Comparison of ENCODE assay signal across 11 cellular contexts in the genomic region with DNA sequence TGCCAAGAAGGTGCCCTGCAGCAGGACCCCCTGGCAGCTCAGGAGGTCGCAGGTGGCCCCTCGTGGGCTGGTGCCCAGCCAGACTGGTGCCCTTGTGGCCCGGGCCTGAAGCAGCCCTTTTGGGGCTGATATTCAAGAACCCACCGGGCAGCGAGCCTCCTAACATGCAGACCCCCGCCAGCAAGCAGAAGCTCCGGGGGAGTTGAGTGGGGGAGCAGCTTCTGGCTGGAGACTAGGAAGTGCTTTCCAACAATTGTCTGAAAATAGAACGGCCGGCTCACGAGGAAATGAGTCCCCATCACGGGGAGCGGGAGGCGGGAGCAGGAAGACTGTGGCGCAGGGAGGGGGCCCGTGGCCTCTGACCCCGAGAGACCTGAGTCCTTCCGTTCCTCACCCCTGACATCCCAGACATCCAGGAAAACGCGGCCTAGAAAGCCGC. TPM values are rescaled to one million over a fixed set of nuclear protein-coding genes. Genes with fewer than 3 reads are reported as not detected.
A peak's percentile ranks its signal among the peaks of the same experiment; 100 is the strongest.
DNase-seq lines count a peak whose midpoint lies in the region; ATAC-seq and TF ChIP-seq lines count a peak whose summit lies in the region.
"Had no signal": no experiment of that assay in that cellular context is flagged by ENCODE, and none has a peak within 500 bp of the region (broad histone marks: within the 10 kb centered on the region; RNA-seq: fewer than 3 reads in every experiment).

No MANE protein-coding gene starts in this region.

- no peak overlapping the region for H3K27ac Mint-ChIP-seq in activated T-helper 1 cell treated with anti-CD3 and anti-CD28 coated beads, Interleukin-12 subunit alpha, Interleukin-12 subunit beta, Interleukin-2, Interleukin-4 antibody, amounts not matched to agents 30 ng/mL and 10 ng/mL and 1 ng/mL, durations not matched to agents 14 hours and 24 hours and 36 hours

- no peak overlapping the region for H3K4me3 Mint-ChIP-seq in activated T-helper 1 cell treated with anti-CD3 and anti-CD28 coated beads, Interleukin-12 subunit alpha, Interleukin-12 subunit beta, Interleukin-2, Interleukin-4 antibody, amounts not matched to agents 30 ng/mL and 10 ng/mL and 1 ng/mL, durations not matched to agents 14 hours and 24 hours and 36 hours

- no peaks in the 10 kb centered on the region for H3K9me3 Mint-ChIP-seq in activated T-helper 1 cell treated with anti-CD3 and anti-CD28 coated beads, Interleukin-12 subunit alpha, Interleukin-12 subunit beta, Interleukin-2, Interleukin-4 antibody, amounts not matched to agents 30 ng/mL and 10 ng/mL and 1 ng/mL, durations not matched to agents 14 hours and 24 hours and 36 hours
- H3K9me3 Mint-ChIP-seq: activated naive CD4-positive, alpha-beta T cell treated with anti-CD3 and anti-CD28 coated beads, Interleukin-2, amount 50 U/mL, for 24 hours had no signal

- no peaks in the 10 kb centered on the region for H3K79me2 ChIP-seq in ACC112 (ENCODE audit: control insufficient read depth, insufficient read depth, low read length, unreplicated experiment)

- H3K27me3 ChIP-seq in ACC112 (ENCODE audit: insufficient read depth, low read length) (no peaks in the 10 kb centered on the region), Peyer's patch (no peaks in the 10 kb centered on the region), neutrophil (no peaks in the 10 kb centered on the region)

- no peaks in the 10 kb centered on the region for H3K27me3 Mint-ChIP-seq in activated T-helper 1 cell treated with anti-CD3 and anti-CD28 coated beads, Interleukin-12 subunit alpha, Interleukin-12 subunit beta, Interleukin-2, Interleukin-4 antibody, amounts not matched to agents 30 ng/mL and 10 ng/mL and 1 ng/mL, durations not matched to agents 14 hours and 24 hours and 36 hours (ENCODE audit: insufficient read depth)
- H3K27me3 Mint-ChIP-seq: activated naive CD4-positive, alpha-beta T cell treated with anti-CD3 and anti-CD28 coated beads, Interleukin-2, amount 50 U/mL, for 24 hours had no signal

- H3K4me1 Mint-ChIP-seq in activated T-helper 1 cell treated with anti-CD3 and anti-CD28 coated beads, Interleukin-12 subunit alpha, Interleukin-12 subunit beta, Interleukin-2, Interleukin-4 antibody, amounts not matched to agents 30 ng/mL and 10 ng/mL and 1 ng/mL, durations not matched to agents 14 hours and 24 hours and 36 hours (ENCODE audit: low read depth) = peaks cover 7% of the 10 kb centered on the region

- H3K4me3 ChIP-seq in ACC112 (ENCODE audit: low read depth, low read length) (no peak overlapping the region), Peyer's patch (no peak overlapping the region), neutrophil (ENCODE audit: low read depth in 1 of 2, low read length in 1 of 2) (peak overlapping the region; percentile 40 to 52)

- H3K36me3 ChIP-seq in ACC112 (ENCODE audit: insufficient read depth, low read length) (no peaks in the 10 kb centered on the region), Peyer's patch (no peaks in the 10 kb centered on the region), neutrophil (no peaks in the 10 kb centered on the region)

- H3K36me3 Mint-ChIP-seq in activated T-helper 1 cell treated with anti-CD3 and anti-CD28 coated beads, Interleukin-12 subunit alpha, Interleukin-12 subunit beta, Interleukin-2, Interleukin-4 antibody, amounts not matched to agents 30 ng/mL and 10 ng/mL and 1 ng/mL, durations not matched to agents 14 hours and 24 hours and 36 hours (ENCODE audit: low read depth) = no peaks in the 10 kb centered on the region
- H3K36me3 Mint-ChIP-seq: activated naive CD4-positive, alpha-beta T cell treated with anti-CD3 and anti-CD28 coated beads, Interleukin-2, amount 50 U/mL, for 24 hours had no signal

- peaks cover 18% of the 10 kb centered on the region for H3K4me1 ChIP-seq in ACC112 (ENCODE audit: control insufficient read depth, insufficient read depth, low read length, unreplicated experiment)
- peaks cover 0 to 21% (median 0%) of the 10 kb centered on the region in 4 donors for H3K4me1 ChIP-seq in Peyer's patch
- H3K4me1 ChIP-seq in neutrophil (ENCODE audit: control insufficient read depth in 1 of 2, insufficient read depth in 1 of 2, low read depth in 1 of 2, low read length in 1 of 2) = peaks cover 32 to 40% of the 10 kb centered on the region in 2 experiments

- H2AFZ ChIP-seq in ACC112 (ENCODE audit: low read length, unreplicated experiment) = peak overlapping the region; percentile 65

- intact Hi-C loops in activated T-helper 1 cell treated with anti-CD3 and anti-CD28 coated beads, Interleukin-12 subunit alpha, Interleukin-12 subunit beta, Interleukin-2, Interleukin-4 antibody, amounts not matched to agents 30 ng/mL and 10 ng/mL and 1 ng/mL, durations not matched to agents 14 hours and 24 hours and 36 hours (cut with micrococcal nuclease) = loop anchor here (2.0 kb wide), 1 partner anchor 19 kb away; no protein-coding TSS in a partner anchor

- no peak for TF ChIP-seq POLR2A in Peyer's patch (IDR thresholded peaks at IDR 0.05)

- H3K27ac ChIP-seq in ACC112 (ENCODE audit: low read depth, low read length) (peak overlapping the region; percentile 32; the same call in 1 of the 2 replicates), Peyer's patch (peak overlapping the region; percentile 28 to 72 (median 59)), neutrophil (peak overlapping the region; percentile 80)

- no peak for DNase-seq in Peyer's patch
- DNase-seq in foreskin melanocyte = peak; percentile 82
- no peak for DNase-seq in activated effector memory CD4-positive, alpha-beta T cell treated with Interleukin-2 at 50 U/mL for 16 hours
- no peak for DNase-seq in cerebellum (ENCODE audit: low spot score)
- no peak for DNase-seq in activated T-helper 1 cell treated with anti-CD3 and anti-CD28 coated beads, Interleukin-12 subunit alpha, Interleukin-12 subunit beta, Interleukin-2, Interleukin-4 antibody, amounts not matched to agents 30 ng/mL and 10 ng/mL and 1 ng/mL, durations not matched to agents 14 hours and 24 hours and 36 hours (ENCODE audit: low spot score)
- DNase-seq: NCI-H2227 treated with DMSO at 0.1 percent for 48 hours had no signal

- TF ChIP-seq CTCF in Peyer's patch (IDR thresholded peaks at IDR 0.05) = no peak
- no peak for TF ChIP-seq CTCF in neutrophil (IDR thresholded peaks at IDR 0.05)

- H3K9me3 ChIP-seq in Peyer's patch (no peaks in the 10 kb centered on the region), neutrophil (no peaks in the 10 kb centered on the region)

- ATAC-seq in GM19463 (IDR thresholded peaks at IDR 0.05; ENCODE audit: unreplicated experiment) = no peak

RNA-seq across cellular contexts. Expression of gene INTS1, which starts 9.5 kb away (rescaled TPM):
- total RNA-seq in Peyer's patch (100 to 1,000 TPM in 2 of 4 donors, 10 to 100 TPM in 2; 84.4 to 192 (median 108) TPM), cerebellum (31.7 TPM)
- total RNA-seq in activated T-helper 1 cell treated with anti-CD3 and anti-CD28 coated beads, Interleukin-12 subunit alpha, Interleukin-12 subunit beta, Interleukin-2, Interleukin-4 antibody, amounts not matched to agents 30 ng/mL and 10 ng/mL and 1 ng/mL, durations not matched to agents 14 hours and 24 hours and 36 hours = 94.3 and 97.9 TPM in 2 replicates

RNA-seq across cellular contexts. Expression of gene MAFK, which starts 16.8 kb away (rescaled TPM):
- 10 to 100 TPM; 32.9 to 80.2 (median 55.0) TPM for total RNA-seq in Peyer's patch
- 3.7 TPM for total RNA-seq in cerebellum
- total RNA-seq in activated T-helper 1 cell treated with anti-CD3 and anti-CD28 coated beads, Interleukin-12 subunit alpha, Interleukin-12 subunit beta, Interleukin-2, Interleukin-4 antibody, amounts not matched to agents 30 ng/mL and 10 ng/mL and 1 ng/mL, durations not matched to agents 14 hours and 24 hours and 36 hours = 48.1 and 51.7 TPM in 2 replicates

RNA-seq across cellular contexts. Expression of gene TMEM184A, which starts 42.3 kb away (rescaled TPM):
- total RNA-seq in Peyer's patch (100 to 1,000 TPM in 3 of 4 donors, 10 to 100 TPM in 1; 41.3 to 161 (median 151) TPM), cerebellum (0.18 TPM)
- total RNA-seq in activated T-helper 1 cell treated with anti-CD3 and anti-CD28 coated beads, Interleukin-12 subunit alpha, Interleukin-12 subunit beta, Interleukin-2, Interleukin-4 antibody, amounts not matched to agents 30 ng/mL and 10 ng/mL and 1 ng/mL, durations not matched to agents 14 hours and 24 hours and 36 hours = 0.03 TPM in 1 of 2 replicates, not detected in the other
- total RNA-seq: T-helper 2 cell treated with Interferon-gamma antibody and Interleukin-4, amounts not matched to agents 100 ng/mL and 5 ng/mL, for 36 hours had no signal

RNA-seq across cellular contexts. Expression of gene MICALL2, which starts 54.4 kb away (rescaled TPM):
- total RNA-seq in Peyer's patch (100 to 1,000 TPM; 111 to 272 (median 209) TPM), cerebellum (13.5 TPM)
- 1.9 and 2.2 TPM in 2 replicates for total RNA-seq in activated T-helper 1 cell treated with anti-CD3 and anti-CD28 coated beads, Interleukin-12 subunit alpha, Interleukin-12 subunit beta, Interleukin-2, Interleukin-4 antibody, amounts not matched to agents 30 ng/mL and 10 ng/mL and 1 ng/mL, durations not matched to agents 14 hours and 24 hours and 36 hours

RNA-seq across cellular contexts. Expression of gene PSMG3, which starts 56.2 kb away (rescaled TPM):
- total RNA-seq in Peyer's patch (10 to 100 TPM; 33.0 to 67.5 (median 47.7) TPM), cerebellum (10.7 TPM)
- 55.7 and 56.0 TPM in 2 replicates for total RNA-seq in activated T-helper 1 cell treated with anti-CD3 and anti-CD28 coated beads, Interleukin-12 subunit alpha, Interleukin-12 subunit beta, Interleukin-2, Interleukin-4 antibody, amounts not matched to agents 30 ng/mL and 10 ng/mL and 1 ng/mL, durations not matched to agents 14 hours and 24 hours and 36 hours

Comparison
In these comparisons a context has a peak if more than half of its experiments do, and no peak if none do; other contexts are left out.
1. H3K4me3 ChIP-seq: peak in neutrophil (2 of 2); none in ACC112 (single experiment) and Peyer's patch (0 of 4).
2. RNA of gene TMEM184A, which starts 42.3 kb away (total RNA-seq): 41.3 to 161 TPM in Peyer's patch; 0.18 TPM in cerebellum (single experiment) and 0.03 TPM in activated T-helper 1 cell treated with anti-CD3 and anti-CD28 coated beads, Interleukin-12 subunit alpha, Interleukin-12 subunit beta, Interleukin-2, Interleukin-4 antibody, amounts not matched to agents 30 ng/mL and 10 ng/mL and 1 ng/mL, durations not matched to agents 14 hours and 24 hours and 36 hours; every median in the first group is over 10 times any median in the second.
3. Peak in every context shown above with its lines, with median percentiles within 50 percentile points of each other: H3K27ac ChIP-seq.